17 cellular contexts compared by ENCODE assay signal in genomic region chr3:14761121-14761672, GRCh38. TPM values are rescaled to one million over a fixed set of nuclear protein-coding genes. Genes with fewer than 3 reads are reported as not detected.
DNase-seq lines count a peak whose midpoint lies in the region; ATAC-seq and TF ChIP-seq lines count a peak whose summit lies in the region.
"Had no signal": no experiment of that assay in that cellular context is flagged by ENCODE, and none has a peak within 500 bp of the region (broad histone marks: within the 10 kb centered on the region; RNA-seq: fewer than 3 reads in every experiment).

No MANE protein-coding gene starts in this region.

- peak overlapping the region; percentile 16 for H3K4me3 Mint-ChIP-seq in activated naive CD4-positive, alpha-beta T cell treated with anti-CD3 and anti-CD28 coated beads for 36 hours
- peak overlapping the region; percentile 47 for H3K4me3 Mint-ChIP-seq in endothelial cell (ENCODE audit: unreplicated experiment)
- H3K4me3 Mint-ChIP-seq in stimulated activated effector memory CD8-positive, alpha-beta T cell treated with anti-CD3 and anti-CD28 coated beads, Interleukin-12 subunit alpha, Interleukin-12 subunit beta, amount 100 ng/mL, for 72 hours = no peak overlapping the region
- H3K4me3 Mint-ChIP-seq: memory B cell had no signal

- no peaks in the 10 kb centered on the region for H3K9me3 ChIP-seq in OCI-LY7 (ENCODE audit: low read length)
- H3K9me3 ChIP-seq: MG63, stomach, vagina had no signal

- H3K27ac ChIP-seq in OCI-LY7 (ENCODE audit: low read depth, low read length, poor library complexity, severe bottlenecking) = no peak overlapping the region
- H3K27ac ChIP-seq in RWPE1 = no peak overlapping the region
- H3K27ac ChIP-seq: stomach, vagina had no signal

- POLR2A ChIA-PET in OCI-LY7 (lab: Charles Lee) = interaction anchor here (0.7 kb wide), 1 partner anchor 414 kb away, joined by 5 read pairs; no protein-coding TSS in a partner anchor
- POLR2A ChIA-PET in RWPE1 (lab: Yijun Ruan, JAX; ENCODE audit: low non-redundant PET) = no interaction called here

- no peaks in the 10 kb centered on the region for H3K79me2 ChIP-seq in OCI-LY7 (ENCODE audit: insufficient read depth, low read depth, low read length)

- no peaks in the 10 kb centered on the region for H3K36me3 Mint-ChIP-seq in activated naive CD4-positive, alpha-beta T cell treated with anti-CD3 and anti-CD28 coated beads for 36 hours (ENCODE audit: low read depth)
- peaks cover 5% of the 10 kb centered on the region for H3K36me3 Mint-ChIP-seq in endothelial cell (ENCODE audit: low read depth, unreplicated experiment)
- H3K36me3 Mint-ChIP-seq in stimulated activated effector memory CD8-positive, alpha-beta T cell treated with anti-CD3 and anti-CD28 coated beads, Interleukin-12 subunit alpha, Interleukin-12 subunit beta, amount 100 ng/mL, for 72 hours = no peaks in the 10 kb centered on the region
- H3K36me3 Mint-ChIP-seq: memory B cell had no signal

- peak overlapping the region; percentile 15; the same call in 1 of the 2 replicates for H2AFZ ChIP-seq in OCI-LY7 (ENCODE audit: low read length)

- no peak for ATAC-seq in stimulated activated effector memory CD8-positive, alpha-beta T cell treated with anti-CD3 and anti-CD28 coated beads, Interleukin-12 subunit alpha, Interleukin-12 subunit beta, amount 100 ng/mL, for 72 hours

- BruUV-seq in OCI-LY7 (replicated peaks; lab: Mats Ljungman, UMichigan) = no TSS peak

- CTCF ChIA-PET in activated naive CD4-positive, alpha-beta T cell treated with anti-CD3 and anti-CD28 coated beads for 36 hours (lab: Charles Lee) = no interaction called here
- CTCF ChIA-PET in OCI-LY7 (lab: Charles Lee; ENCODE audit: unreplicated experiment) = no interaction called here
- CTCF ChIA-PET in RWPE1 (lab: Yijun Ruan, JAX) = no interaction called here

- no peak overlapping the region for H3K4me3 ChIP-seq in OCI-LY7 (ENCODE audit: low read depth, low read length, poor library complexity, severe bottlenecking)
- H3K4me3 ChIP-seq: MG63, stomach, vagina had no signal

- peak; percentile 17 for DNase-seq in activated naive CD4-positive, alpha-beta T cell treated with anti-CD3 and anti-CD28 coated beads for 36 hours
- DNase-seq in activated naive CD4-positive, alpha-beta T cell treated with Interleukin-2 at 50 U/mL for 16 hours = no peak
- DNase-seq in OCI-LY7 (ENCODE audit: low spot score) (peak; percentile 10), endothelial cell (ENCODE audit: low spot score) (peak; percentile 72), AG20443 (ENCODE audit: low spot score) (no peak), RWPE1 (ENCODE audit: low spot score) (no peak), CD1c-positive myeloid dendritic cell (ENCODE audit: extremely low spot score) (no peak)
- DNase-seq in stimulated activated effector memory CD8-positive, alpha-beta T cell treated with anti-CD3 and anti-CD28 coated beads, Interleukin-12 subunit alpha, Interleukin-12 subunit beta, amount 100 ng/mL, for 72 hours (ENCODE audit: low spot score in 2 of 2) = peak in 1 of 2 donors; percentile 37
- DNase-seq: foreskin melanocyte, MG63, NCI-H2081, NCI-H69, nucleus accumbens, stomach had no signal

- no peak overlapping the region for H3K4me2 ChIP-seq in OCI-LY7 (ENCODE audit: low read length)

- H3K27me3 Mint-ChIP-seq in activated naive CD4-positive, alpha-beta T cell treated with anti-CD3 and anti-CD28 coated beads for 36 hours (ENCODE audit: low read depth) = no peaks in the 10 kb centered on the region
- peaks cover 24% of the 10 kb centered on the region for H3K27me3 Mint-ChIP-seq in endothelial cell (ENCODE audit: unreplicated experiment)

- H3K27ac Mint-ChIP-seq in activated naive CD4-positive, alpha-beta T cell treated with anti-CD3 and anti-CD28 coated beads for 36 hours = no peak overlapping the region
- peak overlapping the region; percentile 98 for H3K27ac Mint-ChIP-seq in endothelial cell (ENCODE audit: unreplicated experiment)
- peak overlapping the region; percentile 46 for H3K27ac Mint-ChIP-seq in stimulated activated effector memory CD8-positive, alpha-beta T cell treated with anti-CD3 and anti-CD28 coated beads, Interleukin-12 subunit alpha, Interleukin-12 subunit beta, amount 100 ng/mL, for 72 hours
- H3K27ac Mint-ChIP-seq: memory B cell had no signal

- peaks cover 13% of the 10 kb centered on the region for H3K4me1 ChIP-seq in OCI-LY7 (ENCODE audit: insufficient read depth, low read length, poor library complexity, severe bottlenecking)
- H3K4me1 ChIP-seq: stomach, vagina had no signal

- peak; percentile 33; the same call in 1 of the 2 replicates for TF ChIP-seq CTCF in OCI-LY7 (conservative IDR thresholded peaks at IDR 0.05; ENCODE audit: low read length)
- TF ChIP-seq CTCF in endothelial cell (IDR thresholded peaks at IDR 0.05; ENCODE audit: unreplicated experiment) = no peak
- no peak for TF ChIP-seq CTCF in RWPE1 (conservative IDR thresholded peaks at IDR 0.05; ENCODE audit: low read depth)

- intact Hi-C loops in activated naive CD4-positive, alpha-beta T cell treated with anti-CD3 and anti-CD28 coated beads for 36 hours (cut with micrococcal nuclease) = no loop called here
- intact Hi-C loops in OCI-LY7 (cut with micrococcal nuclease; ENCODE audit: unreplicated experiment) = loop anchor here (5.0 kb wide), 1 partner anchor 74 kb away; no protein-coding TSS in a partner anchor

- no peaks in the 10 kb centered on the region for H3K9me3 Mint-ChIP-seq in activated naive CD4-positive, alpha-beta T cell treated with anti-CD3 and anti-CD28 coated beads for 36 hours
- H3K9me3 Mint-ChIP-seq in endothelial cell (ENCODE audit: unreplicated experiment) = no peaks in the 10 kb centered on the region
- H3K9me3 Mint-ChIP-seq in stimulated activated effector memory CD8-positive, alpha-beta T cell treated with anti-CD3 and anti-CD28 coated beads, Interleukin-12 subunit alpha, Interleukin-12 subunit beta, amount 100 ng/mL, for 72 hours = no peaks in the 10 kb centered on the region
- H3K9me3 Mint-ChIP-seq: memory B cell had no signal

- H4K20me1 ChIP-seq in OCI-LY7 (ENCODE audit: insufficient read depth, low read length) = no peaks in the 10 kb centered on the region

- peaks cover 4% of the 10 kb centered on the region for H3K4me1 Mint-ChIP-seq in activated naive CD4-positive, alpha-beta T cell treated with anti-CD3 and anti-CD28 coated beads for 36 hours (ENCODE audit: low read depth)
- H3K4me1 Mint-ChIP-seq in endothelial cell (ENCODE audit: unreplicated experiment) = peaks cover 65% of the 10 kb centered on the region
- no peaks in the 10 kb centered on the region for H3K4me1 Mint-ChIP-seq in stimulated activated effector memory CD8-positive, alpha-beta T cell treated with anti-CD3 and anti-CD28 coated beads, Interleukin-12 subunit alpha, Interleukin-12 subunit beta, amount 100 ng/mL, for 72 hours

- no peaks in the 10 kb centered on the region for H3K36me3 ChIP-seq in OCI-LY7 (ENCODE audit: insufficient read depth, low read length)
- H3K36me3 ChIP-seq: MG63, stomach, vagina had no signal

- H3K9me2 ChIP-seq in OCI-LY7 (ENCODE audit: insufficient read depth, low read length) = no peaks in the 10 kb centered on the region

RNA-seq across cellular contexts. Expression of gene FGD5, which starts 57.6 kb away (rescaled TPM):
- total RNA-seq in activated naive CD4-positive, alpha-beta T cell treated with anti-CD3 and anti-CD28 coated beads for 36 hours = not detected
- total RNA-seq in OCI-LY7 (2014; rRNA removed; shearing (Covaris generic)) = 0.05 and 0.09 TPM in 2 replicates
- total RNA-seq in OCI-LY7 (2022) (0.21 TPM in 1 of 2 replicates, not detected in the other), endothelial cell (ENCODE audit: unreplicated experiment) (294 TPM)
- total RNA-seq: bronchial epithelial cell had no signal

Comparison
In these comparisons a context has a peak if more than half of its experiments do, and no peak if none do; other contexts are left out.
1. DNase-seq: peak in activated naive CD4-positive, alpha-beta T cell treated with anti-CD3 and anti-CD28 coated beads for 36 hours (single experiment), OCI-LY7 (single experiment) and endothelial cell (single experiment); none in activated naive CD4-positive, alpha-beta T cell treated with Interleukin-2 at 50 U/mL for 16 hours (single experiment), AG20443 (single experiment), RWPE1 (single experiment) and CD1c-positive myeloid dendritic cell (single experiment).
2. RNA of gene FGD5, which starts 57.6 kb away (total RNA-seq): 294 TPM in endothelial cell (single experiment); 0.05 to 0.21 TPM in OCI-LY7 and not detected in activated naive CD4-positive, alpha-beta T cell treated with anti-CD3 and anti-CD28 coated beads for 36 hours; every median in the first group is over 100 times any median in the second.